ENCODE assay signal across 1 cellular context in the genomic region with DNA sequence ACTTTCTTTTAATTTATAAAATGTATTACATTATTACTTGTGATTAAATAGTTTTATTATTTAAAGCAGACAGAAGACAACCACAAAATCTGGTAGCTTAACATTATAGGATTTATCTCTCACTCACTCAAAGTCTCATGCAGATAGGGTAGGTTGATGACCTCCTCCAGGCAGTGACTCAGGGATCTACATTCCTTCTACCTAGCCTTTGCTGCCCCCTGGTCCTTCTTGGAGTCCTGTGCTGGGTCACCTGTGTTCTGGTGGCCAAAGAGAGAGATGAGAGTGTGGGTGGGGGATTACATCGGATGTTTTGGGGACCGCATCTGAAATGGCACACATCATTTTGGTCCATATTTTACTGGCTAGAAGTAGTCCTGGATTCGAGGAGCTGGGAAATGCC.
TF ChIP-seq lines count a peak whose summit lies in the region.

No MANE protein-coding gene starts in this region.

TF ChIP-seq in H1, 55 proteins besides CTCF, POLR2A, EP300 and RAD21:
- no peak for TF ChIP-seq JUND (IDR thresholded peaks at IDR 0.05; ENCODE audit: low read length)
- no peak for TF ChIP-seq KDM4A (IDR thresholded peaks at IDR 0.05; ENCODE audit: low read depth, low read length, severe bottlenecking)
- TF ChIP-seq NANOG (IDR thresholded peaks at IDR 0.05; ENCODE audit: insufficient read depth, low read depth, low read length, poor library complexity, severe bottlenecking), result no peak
- TF ChIP-seq CEBPB (IDR thresholded peaks at IDR 0.05; ENCODE audit: low read depth, low read length), result no peak
- TF ChIP-seq, protein P1, sequence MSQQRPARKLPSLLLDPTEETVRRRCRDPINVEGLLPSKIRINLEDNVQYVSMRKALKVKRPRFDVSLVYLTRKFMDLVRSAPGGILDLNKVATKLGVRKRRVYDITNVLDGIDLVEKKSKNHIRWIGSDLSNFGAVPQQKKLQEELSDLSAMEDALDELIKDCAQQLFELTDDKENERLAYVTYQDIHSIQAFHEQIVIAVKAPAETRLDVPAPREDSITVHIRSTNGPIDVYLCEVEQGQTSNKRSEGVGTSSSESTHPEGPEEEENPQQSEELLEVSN (IDR thresholded peaks at IDR 0.05), result no peak
- TF ChIP-seq HDAC6 (IDR thresholded peaks at IDR 0.05; ENCODE audit: low read depth, low read length), result no peak
- TF ChIP-seq BCL11A (IDR thresholded peaks at IDR 0.05; ENCODE audit: low read depth in 2 of 2, low read length in 2 of 2), result no peak
- TF ChIP-seq RXRA (IDR thresholded peaks at IDR 0.05; ENCODE audit: insufficient read depth, low read depth, low read length), result no peak
- TF ChIP-seq SP1 (IDR thresholded peaks at IDR 0.05; ENCODE audit: low read depth, low read length), result no peak
- TF ChIP-seq RFX5 (IDR thresholded peaks at IDR 0.05; ENCODE audit: borderline replicate concordance, low read depth, low read length), result no peak
- TF ChIP-seq, protein P2, sequence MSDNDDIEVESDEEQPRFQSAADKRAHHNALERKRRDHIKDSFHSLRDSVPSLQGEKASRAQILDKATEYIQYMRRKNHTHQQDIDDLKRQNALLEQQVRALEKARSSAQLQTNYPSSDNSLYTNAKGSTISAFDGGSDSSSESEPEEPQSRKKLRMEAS (IDR thresholded peaks at IDR 0.05), result no peak
- no peak for TF ChIP-seq CTBP2 (IDR thresholded peaks at IDR 0.05; ENCODE audit: borderline replicate concordance, insufficient read depth, insufficient read length, low read length)
- no peak for TF ChIP-seq RNF2 (IDR thresholded peaks at IDR 0.05; ENCODE audit: borderline replicate concordance, low read depth, low read length, missing control alignments, poor library complexity, severe bottlenecking)
- TF ChIP-seq TAF7 (optimal IDR thresholded peaks at IDR 0.05; ENCODE audit: borderline replicate concordance, low read depth, low read length), result no peak
- TF ChIP-seq MAFK (IDR thresholded peaks at IDR 0.05; ENCODE audit: low read depth, low read length), result no peak
- TF ChIP-seq, protein P3, sequence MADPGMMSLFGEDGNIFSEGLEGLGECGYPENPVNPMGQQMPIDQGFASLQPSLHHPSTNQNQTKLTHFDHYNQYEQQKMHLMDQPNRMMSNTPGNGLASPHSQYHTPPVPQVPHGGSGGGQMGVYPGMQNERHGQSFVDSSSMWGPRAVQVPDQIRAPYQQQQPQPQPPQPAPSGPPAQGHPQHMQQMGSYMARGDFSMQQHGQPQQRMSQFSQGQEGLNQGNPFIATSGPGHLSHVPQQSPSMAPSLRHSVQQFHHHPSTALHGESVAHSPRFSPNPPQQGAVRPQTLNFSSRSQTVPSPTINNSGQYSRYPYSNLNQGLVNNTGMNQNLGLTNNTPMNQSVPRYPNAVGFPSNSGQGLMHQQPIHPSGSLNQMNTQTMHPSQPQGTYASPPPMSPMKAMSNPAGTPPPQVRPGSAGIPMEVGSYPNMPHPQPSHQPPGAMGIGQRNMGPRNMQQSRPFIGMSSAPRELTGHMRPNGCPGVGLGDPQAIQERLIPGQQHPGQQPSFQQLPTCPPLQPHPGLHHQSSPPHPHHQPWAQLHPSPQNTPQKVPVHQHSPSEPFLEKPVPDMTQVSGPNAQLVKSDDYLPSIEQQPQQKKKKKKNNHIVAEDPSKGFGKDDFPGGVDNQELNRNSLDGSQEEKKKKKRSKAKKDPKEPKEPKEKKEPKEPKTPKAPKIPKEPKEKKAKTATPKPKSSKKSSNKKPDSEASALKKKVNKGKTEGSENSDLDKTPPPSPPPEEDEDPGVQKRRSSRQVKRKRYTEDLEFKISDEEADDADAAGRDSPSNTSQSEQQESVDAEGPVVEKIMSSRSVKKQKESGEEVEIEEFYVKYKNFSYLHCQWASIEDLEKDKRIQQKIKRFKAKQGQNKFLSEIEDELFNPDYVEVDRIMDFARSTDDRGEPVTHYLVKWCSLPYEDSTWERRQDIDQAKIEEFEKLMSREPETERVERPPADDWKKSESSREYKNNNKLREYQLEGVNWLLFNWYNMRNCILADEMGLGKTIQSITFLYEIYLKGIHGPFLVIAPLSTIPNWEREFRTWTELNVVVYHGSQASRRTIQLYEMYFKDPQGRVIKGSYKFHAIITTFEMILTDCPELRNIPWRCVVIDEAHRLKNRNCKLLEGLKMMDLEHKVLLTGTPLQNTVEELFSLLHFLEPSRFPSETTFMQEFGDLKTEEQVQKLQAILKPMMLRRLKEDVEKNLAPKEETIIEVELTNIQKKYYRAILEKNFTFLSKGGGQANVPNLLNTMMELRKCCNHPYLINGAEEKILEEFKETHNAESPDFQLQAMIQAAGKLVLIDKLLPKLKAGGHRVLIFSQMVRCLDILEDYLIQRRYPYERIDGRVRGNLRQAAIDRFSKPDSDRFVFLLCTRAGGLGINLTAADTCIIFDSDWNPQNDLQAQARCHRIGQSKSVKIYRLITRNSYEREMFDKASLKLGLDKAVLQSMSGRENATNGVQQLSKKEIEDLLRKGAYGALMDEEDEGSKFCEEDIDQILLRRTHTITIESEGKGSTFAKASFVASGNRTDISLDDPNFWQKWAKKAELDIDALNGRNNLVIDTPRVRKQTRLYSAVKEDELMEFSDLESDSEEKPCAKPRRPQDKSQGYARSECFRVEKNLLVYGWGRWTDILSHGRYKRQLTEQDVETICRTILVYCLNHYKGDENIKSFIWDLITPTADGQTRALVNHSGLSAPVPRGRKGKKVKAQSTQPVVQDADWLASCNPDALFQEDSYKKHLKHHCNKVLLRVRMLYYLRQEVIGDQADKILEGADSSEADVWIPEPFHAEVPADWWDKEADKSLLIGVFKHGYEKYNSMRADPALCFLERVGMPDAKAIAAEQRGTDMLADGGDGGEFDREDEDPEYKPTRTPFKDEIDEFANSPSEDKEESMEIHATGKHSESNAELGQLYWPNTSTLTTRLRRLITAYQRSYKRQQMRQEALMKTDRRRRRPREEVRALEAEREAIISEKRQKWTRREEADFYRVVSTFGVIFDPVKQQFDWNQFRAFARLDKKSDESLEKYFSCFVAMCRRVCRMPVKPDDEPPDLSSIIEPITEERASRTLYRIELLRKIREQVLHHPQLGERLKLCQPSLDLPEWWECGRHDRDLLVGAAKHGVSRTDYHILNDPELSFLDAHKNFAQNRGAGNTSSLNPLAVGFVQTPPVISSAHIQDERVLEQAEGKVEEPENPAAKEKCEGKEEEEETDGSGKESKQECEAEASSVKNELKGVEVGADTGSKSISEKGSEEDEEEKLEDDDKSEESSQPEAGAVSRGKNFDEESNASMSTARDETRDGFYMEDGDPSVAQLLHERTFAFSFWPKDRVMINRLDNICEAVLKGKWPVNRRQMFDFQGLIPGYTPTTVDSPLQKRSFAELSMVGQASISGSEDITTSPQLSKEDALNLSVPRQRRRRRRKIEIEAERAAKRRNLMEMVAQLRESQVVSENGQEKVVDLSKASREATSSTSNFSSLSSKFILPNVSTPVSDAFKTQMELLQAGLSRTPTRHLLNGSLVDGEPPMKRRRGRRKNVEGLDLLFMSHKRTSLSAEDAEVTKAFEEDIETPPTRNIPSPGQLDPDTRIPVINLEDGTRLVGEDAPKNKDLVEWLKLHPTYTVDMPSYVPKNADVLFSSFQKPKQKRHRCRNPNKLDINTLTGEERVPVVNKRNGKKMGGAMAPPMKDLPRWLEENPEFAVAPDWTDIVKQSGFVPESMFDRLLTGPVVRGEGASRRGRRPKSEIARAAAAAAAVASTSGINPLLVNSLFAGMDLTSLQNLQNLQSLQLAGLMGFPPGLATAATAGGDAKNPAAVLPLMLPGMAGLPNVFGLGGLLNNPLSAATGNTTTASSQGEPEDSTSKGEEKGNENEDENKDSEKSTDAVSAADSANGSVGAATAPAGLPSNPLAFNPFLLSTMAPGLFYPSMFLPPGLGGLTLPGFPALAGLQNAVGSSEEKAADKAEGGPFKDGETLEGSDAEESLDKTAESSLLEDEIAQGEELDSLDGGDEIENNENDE (IDR thresholded peaks at IDR 0.05; ENCODE audit: insufficient replicate concordance, low read length), result no peak
